8 cellular contexts compared by ENCODE assay signal in genomic region chrX:103464774-103465117, GRCh38. TPM values are rescaled to one million over a fixed set of nuclear protein-coding genes. Genes with fewer than 3 reads are reported as not detected.
DNase-seq lines count a peak whose midpoint lies in the region; ATAC-seq and TF ChIP-seq lines count a peak whose summit lies in the region.

No MANE protein-coding gene starts in this region.

- ATAC-seq in GM21825 (IDR thresholded peaks at IDR 0.05; ENCODE audit: unreplicated experiment) (peak; percentile 94), left cardiac atrium (peak; percentile 89 to 96), aorta (ENCODE audit: low FRiP score) (peak; percentile 91)
- peak; percentile 89 to 92 for ATAC-seq in activated naive CD4-positive, alpha-beta T cell treated with anti-CD3 and anti-CD28 coated beads, Interleukin-2, amount 50 U/mL, for 72 hours

- H3K27me3 ChIP-seq in SK-N-SH (ENCODE audit: insufficient read depth) (no peaks in the 10 kb centered on the region), aorta (ENCODE audit: control insufficient read depth in 1 of 2, insufficient read depth in 2 of 2, low read length in 1 of 2) (no peaks in the 10 kb centered on the region)

- H3K4me2 ChIP-seq in SK-N-SH: no peak overlapping the region

- peak; percentile 82 for TF ChIP-seq RAD21 in SK-N-SH (IDR thresholded peaks at IDR 0.05; ENCODE audit: low read length)

- TF ChIP-seq EP300 in SK-N-SH (IDR thresholded peaks at IDR 0.05; ENCODE audit: borderline replicate concordance in 1 of 2, low read depth in 1 of 2, low read length in 1 of 2): no peak

- no peaks in the 10 kb centered on the region for H3K9me2 ChIP-seq in SK-N-SH

- no peaks in the 10 kb centered on the region for H3F3A ChIP-seq in SK-N-SH (replicated peaks; ENCODE audit: insufficient read depth)

- H3K9me3 ChIP-seq in SK-N-SH (no peaks in the 10 kb centered on the region), aorta (ENCODE audit: control insufficient read depth, low read length) (no peaks in the 10 kb centered on the region)

- H3K79me2 ChIP-seq in SK-N-SH (ENCODE audit: insufficient read depth): no peaks in the 10 kb centered on the region

- CTCF ChIA-PET in SK-N-SH (lab: Yijun Ruan, JAX): interaction anchor here (0.7 to 2.5 kb wide), 18 partner anchors 10 to 309 kb away, joined by 3 to 13 read pairs (median 4); partner anchors contain the start of genes TCEAL7 and TCEAL9

- TF ChIP-seq CTCF in SK-N-SH (IDR thresholded peaks at IDR 0.05): peak; percentile 78

- H3K27ac ChIP-seq in SK-N-SH (ENCODE audit: low read depth in 2 of 2, low read length in 1 of 2) (no peak overlapping the region; a peak in 1 of 4 replicates), aorta (ENCODE audit: low read depth in 1 of 2, low read length in 2 of 2) (no peak overlapping the region)

- no peak overlapping the region for H3K9ac ChIP-seq in SK-N-SH

- H3K4me1 ChIP-seq in SK-N-SH (ENCODE audit: control insufficient read depth in 1 of 2, insufficient read depth in 2 of 2, low read depth in 1 of 2, low read length in 1 of 2): peaks cover 0 to 4% of the 10 kb centered on the region in 2 experiments; a peak in 1 of 4 replicates
- no peaks in the 10 kb centered on the region for H3K4me1 ChIP-seq in aorta (ENCODE audit: control insufficient read depth in 1 of 2, insufficient read depth in 2 of 2, low read length in 2 of 2)

- DNase-seq in ELR (ENCODE audit: low read depth): peak; percentile 77
- peak; percentile 66 for DNase-seq in LHCN-M2 (ENCODE audit: low read depth)
- peak; percentile 38 for DNase-seq in SK-N-SH
- peak; percentile 56 to 73 for DNase-seq in activated naive CD4-positive, alpha-beta T cell treated with anti-CD3 and anti-CD28 coated beads, Interleukin-2, amount 50 U/mL, for 72 hours (ENCODE audit: low spot score in 2 of 2)
- peak; percentile 54 for DNase-seq in left cardiac atrium
- DNase-seq in renal cortical epithelial cell (ENCODE audit: low read depth): peak; percentile 67
- peak; percentile 68 to 86 for DNase-seq in aorta

- intact Hi-C loops in left cardiac atrium (cut with DNase I): loop anchor here (1.0 to 5.0 kb wide), 3 partner anchors 121 to 252 kb away; no protein-coding TSS in a partner anchor
- intact Hi-C loops in aorta (cut with DNase I): loop anchor here (2.0 to 10.0 kb wide), 3 partner anchors 117 to 250 kb away; partner anchors contain the start of gene BEX4 (in 1 of the 2)

- no peaks in the 10 kb centered on the region for H4K20me1 ChIP-seq in SK-N-SH (ENCODE audit: insufficient read depth)

- POLR2A ChIA-PET in SK-N-SH (lab: Yijun Ruan, JAX): no interaction called here

- H3K36me3 ChIP-seq in SK-N-SH (replicated peaks in 1 of 2; ENCODE audit: control insufficient read depth in 1 of 2, insufficient read depth in 2 of 2, low read length in 1 of 2) (no peaks in the 10 kb centered on the region), aorta (ENCODE audit: control insufficient read depth in 1 of 2, insufficient read depth in 2 of 2, low read length in 1 of 2) (no peaks in the 10 kb centered on the region)

- no peak overlapping the region; a peak in 1 of 4 replicates for H3K4me3 ChIP-seq in SK-N-SH (ENCODE audit: low read depth in 2 of 2, low read length in 1 of 2)
- peak overlapping the region in 1 of 2 donors; percentile 33 for H3K4me3 ChIP-seq in aorta (ENCODE audit: low read length in 2 of 2)

- no peak overlapping the region for H2AFZ ChIP-seq in SK-N-SH (ENCODE audit: low read depth)

- H3K27ac Mint-ChIP-seq in activated naive CD4-positive, alpha-beta T cell treated with anti-CD3 and anti-CD28 coated beads, Interleukin-2, amount 50 U/mL, for 72 hours: peak overlapping the region in 1 of 2 donors; percentile 64

- no peaks in the 10 kb centered on the region for H3K36me3 Mint-ChIP-seq in activated naive CD4-positive, alpha-beta T cell treated with anti-CD3 and anti-CD28 coated beads, Interleukin-2, amount 50 U/mL, for 72 hours

- H3K9me3 Mint-ChIP-seq in activated naive CD4-positive, alpha-beta T cell treated with anti-CD3 and anti-CD28 coated beads, Interleukin-2, amount 50 U/mL, for 72 hours: no peaks in the 10 kb centered on the region

- 4% methylated on average over 3 of the region's 3 CpGs for WGBS in SK-N-SH (ENCODE audit: low lambda C conversion rate)
- WGBS in aorta, 2 donors: 1 to 12% methylated on average over 3 of the region's 3 CpGs

TF ChIP-seq in SK-N-SH, 30 proteins besides CTCF, POLR2A, EP300 and RAD21:
- TF ChIP-seq PBX3 (IDR thresholded peaks at IDR 0.05): no peak
- TF ChIP-seq GABPA (IDR thresholded peaks at IDR 0.05; ENCODE audit: low read depth): no peak
- no peak for TF ChIP-seq POLR2AphosphoS5 (IDR thresholded peaks at IDR 0.05; ENCODE audit: low read depth, low read length)
- TF ChIP-seq ZBTB33 (IDR thresholded peaks at IDR 0.05; ENCODE audit: borderline replicate concordance, low read depth): no peak
- TF ChIP-seq USF1 (IDR thresholded peaks at IDR 0.05; ENCODE audit: borderline replicate concordance, low read depth): no peak
- peak; percentile 61 for TF ChIP-seq SMC3 (IDR thresholded peaks at IDR 0.05; ENCODE audit: low read depth, low read length)

RNA-seq across cellular contexts. Expression of gene RAB40A, which starts 54.5 kb away (rescaled TPM):
- total RNA-seq in LHCN-M2 (2014; rRNA removed): 0.11 and 0.38 TPM in 2 replicates
- polyA plus RNA-seq in LHCN-M2 (2012): 0.26 TPM
- 0.30 and 0.58 TPM in 2 replicates for polyA plus RNA-seq in SK-N-SH (2012; rRNA removed)
- 0.15 and 0.20 TPM in 2 replicates for polyA plus RNA-seq in SK-N-SH (2012; cell fraction: cytosol; rRNA removed)
- 2.5 and 2.8 TPM in 2 replicates for polyA plus RNA-seq in SK-N-SH (2012; cell fraction: nucleus; rRNA removed)
- under 1 TPM; 0.14 to 0.68 TPM for total RNA-seq in activated naive CD4-positive, alpha-beta T cell treated with anti-CD3 and anti-CD28 coated beads, Interleukin-2, amount 50 U/mL, for 72 hours
- under 1 TPM; 0.18 TPM for total RNA-seq in left cardiac atrium
- total RNA-seq in renal cortical epithelial cell: 0.25 TPM in 1 of 2 replicates, not detected in the other
- total RNA-seq in aorta: 1 to 10 TPM; 1.3 to 1.8 TPM
- polyA plus RNA-seq in aorta: 1 to 10 TPM in 1 of 2 donors, not detected in 1; 3.5 TPM
